1 cellular context compared by ENCODE assay signal in genomic region chr17:63621684-63622570, GRCh38.
A peak's percentile ranks its signal among the peaks of the same experiment; 100 is the strongest.
TF ChIP-seq lines count a peak whose summit lies in the region.

Gene MAP3K3 (plus strand): TSS chr17:63622417. CDS start chr17:63622760, 343 bp downstream.

TF ChIP-seq in HepG2, 621 proteins besides CTCF, POLR2A, EP300 and RAD21 (continued from another document and continues in another):
- TF ChIP-seq NFAT5 (CRISPR knock-in tag; IDR thresholded peaks at IDR 0.05) (peak; percentile 64), CERS6 (CRISPR knock-in tag; IDR thresholded peaks at IDR 0.05) (peak; percentile 63; the same call in 1 of the 2 replicates), ZNF354B (CRISPR knock-in tag; IDR thresholded peaks at IDR 0.05) (no peak), GATA4 (IDR thresholded peaks at IDR 0.05; ENCODE audit: borderline replicate concordance, low read depth) (peak; percentile 57; the same call in 1 of the 2 replicates), ZBTB39 (CRISPR knock-in tag; IDR thresholded peaks at IDR 0.05) (no peak), ZNF580 (CRISPR knock-in tag; IDR thresholded peaks at IDR 0.05; ENCODE audit: borderline replicate concordance, low read depth) (peak; percentile 94; the same call in 1 of the 2 replicates), CENPT (CRISPR knock-in tag; IDR thresholded peaks at IDR 0.05; ENCODE audit: low read depth) (no peak), ZNF282 (IDR thresholded peaks at IDR 0.05; ENCODE audit: partially characterized antibody) (no peak), ONECUT2 (CRISPR knock-in tag; IDR thresholded peaks at IDR 0.05) (peak; percentile 34; the same call in 1 of the 2 replicates), TOE1 (CRISPR knock-in tag; IDR thresholded peaks at IDR 0.05) (no peak; the same call in 1 of the 2 replicates), GTF2F1 (IDR thresholded peaks at IDR 0.05; ENCODE audit: low read length) (no peak), ZNF674 (CRISPR knock-in tag; IDR thresholded peaks at IDR 0.05; ENCODE audit: low read depth) (no peak), ERF (CRISPR knock-in tag; IDR thresholded peaks at IDR 0.05) (peak; percentile 87), ZNF362 (CRISPR knock-in tag; IDR thresholded peaks at IDR 0.05; ENCODE audit: borderline replicate concordance) (0 out of 2 replicates have a peak, but pooled peaks have one; percentile 25), ZNF709 (CRISPR knock-in tag; IDR thresholded peaks at IDR 0.05) (peak; percentile 23; the same call in 1 of the 2 replicates), SRSF4 (IDR thresholded peaks at IDR 0.05; ENCODE audit: low read depth, low read length, poor library complexity, severe bottlenecking) (no peak), ISL2 (CRISPR knock-in tag; IDR thresholded peaks at IDR 0.05) (no peak), SATB2 (CRISPR knock-in tag; IDR thresholded peaks at IDR 0.05) (no peak), RNF2 (conservative IDR thresholded peaks at IDR 0.05; ENCODE audit: low read depth) (peak; percentile 69; the same call in 1 of the 2 replicates), ZNF589 (CRISPR knock-in tag; conservative IDR thresholded peaks at IDR 0.05) (no peak), HMGA1 (CRISPR knock-in tag; conservative IDR thresholded peaks at IDR 0.05) (no peak), ZNF557 (CRISPR knock-in tag; IDR thresholded peaks at IDR 0.05) (no peak), NR2F1 (CRISPR knock-in tag; IDR thresholded peaks at IDR 0.05) (no peak), ZFX (CRISPR knock-in tag; IDR thresholded peaks at IDR 0.05; ENCODE audit: low read depth) (peak; percentile 98), ZKSCAN8 (CRISPR knock-in tag; IDR thresholded peaks at IDR 0.05; ENCODE audit: borderline replicate concordance) (peak; percentile 61; the same call in 1 of the 2 replicates), GATAD2A (CRISPR knock-in tag; IDR thresholded peaks at IDR 0.05) (peak; percentile 69), DPF2 (CRISPR knock-in tag; IDR thresholded peaks at IDR 0.05; ENCODE audit: borderline replicate concordance, low read depth) (0 out of 2 replicates have a peak, but pooled peaks have one; percentile 41), ZMAT3 (CRISPR knock-in tag; conservative IDR thresholded peaks at IDR 0.05) (peak; percentile 95), SP1 (IDR thresholded peaks at IDR 0.05) (no peak), SP1 (CRISPR knock-in tag; IDR thresholded peaks at IDR 0.05) (no peak; the same call in 1 of the 2 replicates), ATAD3A (CRISPR knock-in tag; IDR thresholded peaks at IDR 0.05) (0 out of 2 replicates have a peak, but pooled peaks have one; percentile 63), FLYWCH1 (CRISPR knock-in tag; IDR thresholded peaks at IDR 0.05) (no peak), SMAD1 (CRISPR knock-in tag; IDR thresholded peaks at IDR 0.05; ENCODE audit: borderline replicate concordance, low read depth) (peak; percentile 90), ZNF530 (CRISPR knock-in tag; IDR thresholded peaks at IDR 0.05; ENCODE audit: low read depth) (no peak), MTA3 (CRISPR knock-in tag; IDR thresholded peaks at IDR 0.05) (no peak), CEBPB (IDR thresholded peaks at IDR 0.05; ENCODE audit: borderline replicate concordance, low read depth, low read length) (peak; percentile 72), CENPX (CRISPR knock-in tag; IDR thresholded peaks at IDR 0.05) (no peak), ZNF574 (CRISPR knock-in tag; IDR thresholded peaks at IDR 0.05) (peak; percentile 39; the same call in 1 of the 2 replicates), HDAC6 (IDR thresholded peaks at IDR 0.05; ENCODE audit: low read depth, low read length) (no peak), MED1 (CRISPR knock-in tag; IDR thresholded peaks at IDR 0.05) (peak; percentile 43), GPBP1L1 (CRISPR knock-in tag; IDR thresholded peaks at IDR 0.05) (no peak), RBM22 (optimal IDR thresholded peaks at IDR 0.05; ENCODE audit: low read length) (no peak), MED13 (CRISPR knock-in tag; IDR thresholded peaks at IDR 0.05) (no peak), ZNF414 (CRISPR knock-in tag; IDR thresholded peaks at IDR 0.05) (no peak), THAP9 (CRISPR knock-in tag; IDR thresholded peaks at IDR 0.05; ENCODE audit: borderline replicate concordance) (peak; percentile 91), HBP1 (CRISPR knock-in tag; IDR thresholded peaks at IDR 0.05; ENCODE audit: low read depth) (peak; percentile 49), ZNF343 (CRISPR knock-in tag; IDR thresholded peaks at IDR 0.05) (peak; percentile 71; the same call in 1 of the 2 replicates)
